Comparison of ENCODE assay signal across 20 cellular contexts in genomic region chr7:128066858-128067257, GRCh38. TPM values are rescaled to one million over a fixed set of nuclear protein-coding genes. Genes with fewer than 3 reads are reported as not detected.
A peak's percentile ranks its signal among the peaks of the same experiment; 100 is the strongest.
DNase-seq lines count a peak whose midpoint lies in the region; ATAC-seq and TF ChIP-seq lines count a peak whose summit lies in the region.
"Had no signal": no experiment of that assay in that cellular context is flagged by ENCODE, and none has a peak within 500 bp of the region (broad histone marks: within the 10 kb centered on the region; RNA-seq: fewer than 3 reads in every experiment).

No MANE protein-coding gene starts in this region.

- CTCF ChIA-PET in AG04450 (lab: Charles Lee): interaction anchor here (1.0 to 1.3 kb wide), 2 partner anchors 12 to 358 kb away, joined by 3 read pairs; no protein-coding TSS in a partner anchor
- CTCF ChIA-PET in WTC11 (lab: Charles Lee): interaction anchor here (0.9 to 1.3 kb wide), 4 partner anchors 30 to 145 kb away, joined by 3 to 5 read pairs (median 4); no protein-coding TSS in a partner anchor
- CTCF ChIA-PET in MCF 10A (lab: Yijun Ruan, JAX): interaction anchor here (1.2 to 1.3 kb wide), 2 partner anchors 10 to 12 kb away, joined by 4 read pairs; no protein-coding TSS in a partner anchor
- CTCF ChIA-PET in A673 (lab: Charles Lee): no interaction called here

- peaks cover 4% of the 10 kb centered on the region for H4K20me1 ChIP-seq in GM23338 (replicated peaks; ENCODE audit: insufficient read depth)

- no TSS peak for BruUV-seq in MCF 10A (replicated peaks; lab: Mats Ljungman, UMichigan)
- no TSS peak for BruUV-seq in A673 (replicated peaks; lab: Mats Ljungman, UMichigan)

- no peak for DNase-seq in AG04450 (ENCODE audit: low read depth, low spot score)
- DNase-seq in GM23338 (ENCODE audit: low spot score): peak; percentile 21
- no peak for DNase-seq in WTC11 (ENCODE audit: low spot score)
- no peak for DNase-seq in fibroblast of villous mesenchyme (ENCODE audit: low read depth)
- no peak for DNase-seq in MCF 10A (ENCODE audit: unreplicated experiment)
- no peak for DNase-seq in A673 (ENCODE audit: low spot score)
- DNase-seq in central memory CD4-positive, alpha-beta T cell: no peak
- DNase-seq: AML-193; Calu3; CD4-positive, alpha-beta memory T cell; DMS53; KBM-7; NCI-H1048; NCI-H1436 treated with DMSO at 0.1 percent for 48 hours; NCI-H2029 treated with DMSO at 0.1 percent for 48 hours; NCI-H774; PC-3 had no signal

- H3F3A ChIP-seq in GM23338 (replicated peaks; ENCODE audit: low read depth): no peaks in the 10 kb centered on the region

- peaks cover 5% of the 10 kb centered on the region for H3K27me3 Mint-ChIP-seq in GM23338 (ENCODE audit: insufficient read depth, low read depth, poor library complexity)
- no peaks in the 10 kb centered on the region for H3K27me3 Mint-ChIP-seq in WTC11 (ENCODE audit: low read depth)
- H3K27me3 Mint-ChIP-seq in MCF 10A (ENCODE audit: insufficient read depth, unreplicated experiment): no peaks in the 10 kb centered on the region
- H3K27me3 Mint-ChIP-seq: CD4-positive, alpha-beta memory T cell had no signal

- H3K4me1 ChIP-seq in GM23338 (ENCODE audit: insufficient read depth) (no peaks in the 10 kb centered on the region), A673 (ENCODE audit: insufficient read depth, low read length, poor library complexity, severe bottlenecking) (no peaks in the 10 kb centered on the region)
- H3K4me1 ChIP-seq: SJSA1 had no signal

- no peak overlapping the region for H2AFZ ChIP-seq in GM23338

- H3K4me1 Mint-ChIP-seq in GM23338 (peaks cover 12% of the 10 kb centered on the region), WTC11 (no peaks in the 10 kb centered on the region), MCF 10A (ENCODE audit: insufficient read depth, unreplicated experiment) (no peaks in the 10 kb centered on the region)

- TF ChIP-seq CTCF in AG04450 (IDR thresholded peaks at IDR 0.05; ENCODE audit: low read depth, low read length) (peak; percentile 27), GM23338 (conservative IDR thresholded peaks at IDR 0.05; ENCODE audit: low read depth in 2 of 2) (no peak), WTC11 (IDR thresholded peaks at IDR 0.05) (no peak), fibroblast of villous mesenchyme (IDR thresholded peaks at IDR 0.05; ENCODE audit: insufficient read depth, low read depth, low read length) (peak; percentile 16), MCF 10A (IDR thresholded peaks at IDR 0.05; ENCODE audit: unreplicated experiment) (no peak), A673 (conservative IDR thresholded peaks at IDR 0.05; ENCODE audit: low read depth, low read length) (no peak)

- H3K9me3 Mint-ChIP-seq in GM23338: no peaks in the 10 kb centered on the region
- no peaks in the 10 kb centered on the region for H3K9me3 Mint-ChIP-seq in WTC11
- H3K9me3 Mint-ChIP-seq in MCF 10A (ENCODE audit: unreplicated experiment): no peaks in the 10 kb centered on the region
- H3K9me3 Mint-ChIP-seq: CD4-positive, alpha-beta memory T cell had no signal

- ATAC-seq in GM23338: peak; percentile 40
- peak; percentile 23; the same call in 1 of the 2 replicates for ATAC-seq in WTC11
- no peak for ATAC-seq in GM21529 (IDR thresholded peaks at IDR 0.05; ENCODE audit: unreplicated experiment)
- ATAC-seq: PC-3 had no signal

- H3K27ac ChIP-seq in AG04450 (ENCODE audit: low read depth, low read length) (no peak overlapping the region), GM23338 (ENCODE audit: low read depth) (no peak overlapping the region; the same call in 1 of the 2 replicates), A673 (ENCODE audit: low read depth, low read length, poor library complexity, severe bottlenecking) (no peak overlapping the region)
- H3K27ac ChIP-seq: SJSA1 had no signal

- no peaks in the 10 kb centered on the region for H3K9me3 ChIP-seq in AG04450 (ENCODE audit: control insufficient read depth, insufficient read depth, low read length)
- H3K9me3 ChIP-seq in A673 (ENCODE audit: low read depth, low read length, poor library complexity, severe bottlenecking): no peaks in the 10 kb centered on the region
- H3K9me3 ChIP-seq: SJSA1 had no signal

- no peaks in the 10 kb centered on the region for H3K9me2 ChIP-seq in GM23338 (ENCODE audit: insufficient read depth)

- H3K27me3 ChIP-seq in AG04450 (ENCODE audit: control insufficient read depth, insufficient read depth, low read length) (no peaks in the 10 kb centered on the region), GM23338 (ENCODE audit: insufficient read depth) (no peaks in the 10 kb centered on the region), A673 (replicated peaks; ENCODE audit: insufficient read depth, low read depth, low read length, poor library complexity) (no peaks in the 10 kb centered on the region)
- H3K27me3 ChIP-seq: SJSA1 had no signal

- H3K27ac Mint-ChIP-seq in GM23338 (no peak overlapping the region), WTC11 (no peak overlapping the region), MCF 10A (ENCODE audit: low read depth, unreplicated experiment) (no peak overlapping the region)
- H3K27ac Mint-ChIP-seq: CD4-positive, alpha-beta memory T cell had no signal

- H3K4me3 ChIP-seq in AG04450 (ENCODE audit: low read depth, low read length): no peak overlapping the region
- no peak overlapping the region for H3K4me3 ChIP-seq in GM23338
- no peak overlapping the region for H3K4me3 ChIP-seq in fibroblast of villous mesenchyme (ENCODE audit: low read depth, low read length)
- H3K4me3 ChIP-seq in A673 (ENCODE audit: low read depth, low read length, poor library complexity, severe bottlenecking): no peak overlapping the region
- H3K4me3 ChIP-seq: SJSA1 had no signal

- H3K36me3 ChIP-seq in GM23338 (ENCODE audit: insufficient read depth) (no peaks in the 10 kb centered on the region), A673 (ENCODE audit: insufficient read depth, low read length, poor library complexity, severe bottlenecking) (no peaks in the 10 kb centered on the region)
- H3K36me3 ChIP-seq: SJSA1 had no signal

- H3K4me3 Mint-ChIP-seq in GM23338: no peak overlapping the region
- H3K4me3 Mint-ChIP-seq in WTC11: no peak overlapping the region
- no peak overlapping the region for H3K4me3 Mint-ChIP-seq in MCF 10A (ENCODE audit: unreplicated experiment)
- H3K4me3 Mint-ChIP-seq: CD4-positive, alpha-beta memory T cell had no signal

- no peaks in the 10 kb centered on the region for H3K79me2 ChIP-seq in GM23338 (replicated peaks; ENCODE audit: insufficient read depth)

- no peak overlapping the region for H3K4me2 ChIP-seq in GM23338

- POLR2A ChIA-PET in AG04450 (lab: Yijun Ruan, JAX) (no interaction called here), WTC11 (lab: Charles Lee) (no interaction called here), MCF 10A (lab: Yijun Ruan, JAX) (no interaction called here), A673 (lab: Charles Lee; ENCODE audit: low non-redundant PET) (interaction anchor here (0.6 kb wide), 1 partner anchor 25 kb away, joined by 10 read pairs; no protein-coding TSS in a partner anchor)

- intact Hi-C loops in MCF 10A (cut with micrococcal nuclease): no loop called here
- intact Hi-C loops in A673 (cut with micrococcal nuclease; ENCODE audit: unreplicated experiment): no loop called here

- H3K36me3 Mint-ChIP-seq in GM23338 (ENCODE audit: low read depth) (no peaks in the 10 kb centered on the region; the same call in 2 of the 3 replicates), WTC11 (no peaks in the 10 kb centered on the region), MCF 10A (ENCODE audit: insufficient read depth, unreplicated experiment) (peaks cover 28% of the 10 kb centered on the region)

TF ChIP-seq in GM23338, 12 proteins besides CTCF, POLR2A, EP300 and RAD21 (continues in another document):
- no peak for TF ChIP-seq EZH2 (IDR thresholded peaks at IDR 0.05; ENCODE audit: low read depth, unreplicated experiment)
- no peak for TF ChIP-seq ZNF114 (CRISPR knock-in tag; IDR thresholded peaks at IDR 0.05)
- TF ChIP-seq JUNB (IDR thresholded peaks at IDR 0.05; ENCODE audit: unreplicated experiment): no peak
- TF ChIP-seq NANOG (IDR thresholded peaks at IDR 0.05; ENCODE audit: borderline replicate concordance): no peak
- TF ChIP-seq ETS1 (IDR thresholded peaks at IDR 0.05): no peak
- TF ChIP-seq POLR2AphosphoS5 (IDR thresholded peaks at IDR 0.05; ENCODE audit: low read depth): no peak

TF ChIP-seq in WTC11, 78 proteins besides CTCF, POLR2A, EP300 and RAD21 (continues in another document):
- TF ChIP-seq RELA (CRISPR knock-in tag; IDR thresholded peaks at IDR 0.05; ENCODE audit: borderline replicate concordance) (no peak), ETV6 (CRISPR knock-in tag; IDR thresholded peaks at IDR 0.05) (no peak), ZNF121 (CRISPR knock-in tag; IDR thresholded peaks at IDR 0.05) (no peak), RORB (CRISPR knock-in tag; IDR thresholded peaks at IDR 0.05) (no peak), SOX15 (CRISPR knock-in tag; IDR thresholded peaks at IDR 0.05) (no peak), TEAD4 (CRISPR knock-in tag; IDR thresholded peaks at IDR 0.05) (no peak), HMGXB4 (CRISPR knock-in tag; IDR thresholded peaks at IDR 0.05) (no peak), SMAD4 (CRISPR knock-in tag; IDR thresholded peaks at IDR 0.05) (no peak), IRF2 (CRISPR knock-in tag; IDR thresholded peaks at IDR 0.05; ENCODE audit: borderline replicate concordance, low read depth) (no peak), ZNF219 (CRISPR knock-in tag; IDR thresholded peaks at IDR 0.05; ENCODE audit: borderline replicate concordance) (no peak), FOXJ3 (CRISPR knock-in tag; IDR thresholded peaks at IDR 0.05; ENCODE audit: borderline replicate concordance) (no peak), FOXK1 (CRISPR knock-in tag; IDR thresholded peaks at IDR 0.05) (no peak)

RNA-seq across cellular contexts. Expression of gene LRRC4, which starts 35.6 kb away (rescaled TPM):
- polyA plus RNA-seq in AG04450 (2011; rRNA removed): 0.35 and 0.72 TPM in 2 replicates
- 0.91 and 1.4 TPM in 2 replicates for polyA minus RNA-seq in AG04450 (2011; rRNA and poly(A)+ RNA removed)
- total RNA-seq in GM23338 (2014; rRNA removed; shearing (Covaris generic)): 3.6 and 5.2 TPM in 2 replicates
- polyA plus RNA-seq in GM23338 (2016; fragmentation: Nextera tagmentation; extraction: Ambion mirVana): 1.7 and 1.9 TPM in 2 replicates
- total RNA-seq in WTC11 (2021): 7.8 to 14.9 TPM (median 9.9 TPM) in 3 replicates
- total RNA-seq in fibroblast of villous mesenchyme: under 0.01 TPM in 1 of 2 replicates, not detected in the other
- not detected in 2 replicates for total RNA-seq in MCF 10A (2022)
- 10.6 and 16.1 TPM in 2 replicates for total RNA-seq in A673 (2021)
- total RNA-seq: Calu3; CD4-positive, alpha-beta memory T cell; NCI-H460 had no signal
- polyA plus RNA-seq: CD4-positive, alpha-beta memory T cell had no signal

Comparison
In these comparisons a context has a peak if more than half of its experiments do, and no peak if none do; other contexts are left out.
1. CTCF ChIP-seq: peak in AG04450 (single experiment) and fibroblast of villous mesenchyme (single experiment); none in GM23338 (0 of 2), WTC11 (single experiment), MCF 10A (single experiment) and A673 (single experiment).